Comparison of ENCODE assay signal across 8 cellular contexts in genomic region chr9:36136277-36136893, GRCh38. TPM values are rescaled to one million over a fixed set of nuclear protein-coding genes. Genes with fewer than 3 reads are reported as not detected.
DNase-seq lines count a peak whose midpoint lies in the region; ATAC-seq and TF ChIP-seq lines count a peak whose summit lies in the region.

Gene GLIPR2, plus strand, starts transcription at chr9:36136733. Its CDS starts 46 bp downstream, at chr9:36136779.

- no peak for TF ChIP-seq CTCF in choroid plexus epithelial cell (conservative IDR thresholded peaks at IDR 0.05; ENCODE audit: low read depth, low read length)

- DNase-seq in NCI-H1436 (lab: John Stamatoyannopoulos, UW) (peak; percentile 19), NCI-H1436 treated with DMSO at 0.1 percent for 48 hours (lab: John Stamatoyannopoulos, UW) (no peak), NCI-H1092 (lab: John Stamatoyannopoulos, UW) (peak; percentile 25), choroid plexus epithelial cell (ENCODE audit: low read depth) (peak; percentile 57), left colon (peak; percentile 81 to 89)
- peak; percentile 63 to 66 for DNase-seq in activated CD4-positive, alpha-beta T cell treated with anti-CD3 and anti-CD28 coated beads for 24 hours (ENCODE audit: low read depth in 2 of 2)
- peak; percentile 45 to 76 (median 54) for DNase-seq in stimulated activated CD4-positive, alpha-beta T cell treated with anti-CD3 and anti-CD28 coated beads, Interleukin-1b, Interleukin-23, amount 100 ng/mL, for 24 hours (ENCODE audit: low read depth in 4 of 4, low spot score in 1 of 4)

- ATAC-seq in HG02571 (IDR thresholded peaks at IDR 0.05; ENCODE audit: unreplicated experiment) (peak; percentile 94), left colon (peak; percentile 94)

- peak within 1 kb of the TSS; percentile 59 for H3K4me3 ChIP-seq in choroid plexus epithelial cell (ENCODE audit: low read depth, low read length)

- intact Hi-C loops in left colon (cut with DNase I, micrococcal nuclease), result no loop called here

RNA-seq across cellular contexts. Expression of gene GLIPR2, which starts in this region (rescaled TPM):
- 10 to 100 TPM; 26.0 to 33.3 TPM for total RNA-seq in left colon
